ENCODE assay signal across 8 cellular contexts in the genomic region with DNA sequence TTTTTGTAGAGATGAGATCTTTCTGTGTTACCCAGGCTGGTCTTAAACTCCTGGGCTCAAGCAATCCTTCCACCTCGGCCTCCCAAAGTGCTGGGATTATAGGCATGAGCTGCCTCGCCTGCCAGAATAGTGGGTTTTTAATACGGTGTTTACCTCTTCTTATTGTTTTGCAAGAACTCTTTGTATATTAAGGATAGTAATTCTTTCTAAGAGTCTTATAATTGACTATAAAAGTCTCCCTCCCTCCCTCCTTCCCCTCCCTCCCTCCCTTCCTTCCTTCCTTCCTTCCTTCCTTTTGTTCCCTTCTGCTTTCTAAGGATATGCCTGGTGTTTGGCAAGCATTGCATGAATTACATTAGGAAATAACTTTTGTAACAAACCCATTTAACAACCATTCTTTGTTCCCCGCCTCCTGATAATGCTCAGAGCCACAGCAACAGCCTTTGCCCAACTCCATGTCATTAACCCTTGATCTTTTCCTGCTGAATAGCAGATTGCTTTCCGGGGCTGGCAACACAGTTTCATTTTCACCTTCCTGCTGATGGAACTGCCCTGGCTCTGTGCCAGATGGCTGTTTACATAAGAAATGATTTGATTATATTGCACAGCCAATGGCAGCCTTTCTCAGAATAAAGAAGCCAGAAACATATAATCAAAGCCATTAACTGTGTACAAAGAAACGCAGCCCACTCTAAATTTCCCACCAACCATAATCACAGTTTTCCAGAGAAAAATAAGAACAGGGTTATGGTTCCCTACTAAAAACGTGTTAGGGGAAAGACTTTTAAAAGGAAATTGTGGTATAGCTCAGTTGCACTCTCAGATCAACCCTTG.
DNase-seq lines count a peak whose midpoint lies in the region; ATAC-seq and TF ChIP-seq lines count a peak whose summit lies in the region.

No MANE protein-coding gene starts in this region.

- CTCF ChIA-PET in HEK293T (lab: Yijun Ruan, JAX), result no interaction called here

- peak overlapping the region; percentile 53 for H3K4me3 Mint-ChIP-seq in activated T-helper 17 cell treated with anti-CD3 and anti-CD28 coated beads, Interleukin-2, amount 50 U/mL, for 72 hours

- no peaks in the 10 kb centered on the region for H3K27me3 ChIP-seq in kidney epithelial cell (ENCODE audit: control insufficient read depth, insufficient read depth, low read length)

- intact Hi-C loops in head of caudate nucleus (cut with DNase I), result no loop called here

- TF ChIP-seq CTCF in kidney epithelial cell (IDR thresholded peaks at IDR 0.05; ENCODE audit: insufficient read depth, low read length, poor library complexity, severe bottlenecking) (no peak), GM10266 (IDR thresholded peaks at IDR 0.05; ENCODE audit: control insufficient read depth, insufficient read depth, low read depth, missing control alignments) (no peak)

- no peaks in the 10 kb centered on the region for H3K27me3 Mint-ChIP-seq in activated T-helper 17 cell treated with anti-CD3 and anti-CD28 coated beads, Interleukin-2, amount 50 U/mL, for 72 hours

- H3K36me3 Mint-ChIP-seq in activated T-helper 17 cell treated with anti-CD3 and anti-CD28 coated beads, Interleukin-2, amount 50 U/mL, for 72 hours (ENCODE audit: low read depth), result no peaks in the 10 kb centered on the region

- ATAC-seq in activated T-helper 17 cell treated with anti-CD3 and anti-CD28 coated beads, Interleukin-2, amount 50 U/mL, for 72 hours (replicated peaks), result no peak
- no peak for ATAC-seq in GM18861 (IDR thresholded peaks at IDR 0.05; ENCODE audit: unreplicated experiment)

- H3K36me3 ChIP-seq in kidney epithelial cell (ENCODE audit: control insufficient read depth, insufficient read depth, low read length), result no peaks in the 10 kb centered on the region

- no peak overlapping the region for H3K27ac Mint-ChIP-seq in activated T-helper 17 cell treated with anti-CD3 and anti-CD28 coated beads, Interleukin-2, amount 50 U/mL, for 72 hours

- H3K4me3 ChIP-seq in kidney epithelial cell (ENCODE audit: low read depth, low read length), result no peak overlapping the region

- H3K9me3 Mint-ChIP-seq in activated T-helper 17 cell treated with anti-CD3 and anti-CD28 coated beads, Interleukin-2, amount 50 U/mL, for 72 hours, result no peaks in the 10 kb centered on the region

- POLR2A ChIA-PET in HEK293T (lab: Yijun Ruan, JAX), result no interaction called here

- DNase-seq in HEK293T (ENCODE audit: extremely low spot score) (peak; percentile 40), NCI-H2227 treated with DMSO at 0.1 percent for 48 hours (lab: John Stamatoyannopoulos, UW) (peak; percentile 97), kidney epithelial cell (ENCODE audit: low read depth) (peak; percentile 26), hippocampal formation (lab: John Stamatoyannopoulos, UW) (no peak), head of caudate nucleus (no peak), GM10266 (ENCODE audit: extremely low spot score) (no peak)

- peaks cover 6% of the 10 kb centered on the region for H3K4me1 Mint-ChIP-seq in activated T-helper 17 cell treated with anti-CD3 and anti-CD28 coated beads, Interleukin-2, amount 50 U/mL, for 72 hours

TF ChIP-seq in HEK293T, 16 proteins besides CTCF, POLR2A, EP300 and RAD21:
- TF ChIP-seq NFRKB (IDR thresholded peaks at IDR 0.05) (no peak), ZNF384 (IDR thresholded peaks at IDR 0.05) (no peak), L3MBTL2 (conservative IDR thresholded peaks at IDR 0.05) (no peak), FOXA1 (IDR thresholded peaks at IDR 0.05) (no peak), LEF1 (IDR thresholded peaks at IDR 0.05; ENCODE audit: borderline replicate concordance) (no peak), SP1 (IDR thresholded peaks at IDR 0.05) (no peak), HDGF (IDR thresholded peaks at IDR 0.05; ENCODE audit: borderline replicate concordance) (no peak), ARNT (IDR thresholded peaks at IDR 0.05) (no peak), CTBP1 (IDR thresholded peaks at IDR 0.05; ENCODE audit: borderline replicate concordance) (no peak), FOXK2 (IDR thresholded peaks at IDR 0.05) (no peak)

Comparison
In these comparisons a context has a peak if more than half of its experiments do, and no peak if none do; other contexts are left out.
1. DNase-seq: peak in HEK293T (single experiment), NCI-H2227 treated with DMSO at 0.1 percent for 48 hours (single experiment) and kidney epithelial cell (single experiment); none in hippocampal formation (0 of 2), head of caudate nucleus (0 of 42) and GM10266 (single experiment).